15 cellular contexts compared by ENCODE assay signal in the genomic region with DNA sequence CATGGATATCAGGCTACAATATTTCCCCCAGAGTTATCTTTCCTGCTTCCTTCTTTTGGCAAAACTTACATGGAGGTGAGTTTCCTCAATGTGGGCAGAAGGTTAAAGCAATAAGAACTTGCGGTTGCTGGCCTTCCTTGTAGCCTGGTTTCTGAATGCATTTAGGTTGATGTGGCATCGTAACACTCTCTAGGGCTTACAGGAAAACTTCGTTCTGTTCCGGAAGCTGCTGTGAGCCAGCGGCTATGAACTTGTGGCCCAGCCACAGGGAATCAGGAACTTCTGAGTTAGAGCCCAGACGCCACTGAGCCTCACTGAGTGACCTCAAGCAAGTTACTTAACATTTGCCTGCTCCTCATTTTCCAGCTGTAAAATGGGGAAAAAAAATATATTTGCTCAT.
DNase-seq lines count a peak whose midpoint lies in the region; ATAC-seq lines count a peak whose summit lies in the region.
"Had no signal": no experiment of that assay in that cellular context is flagged by ENCODE, and none has a peak within 500 bp of the region (broad histone marks: within the 10 kb centered on the region; RNA-seq: fewer than 3 reads in every experiment).

No MANE protein-coding gene starts in this region.

- no peak overlapping the region for H2BK12ac ChIP-seq in trophoblast cell (ENCODE audit: low read length)

- H4K91ac ChIP-seq in trophoblast cell (ENCODE audit: low read depth, low read length) = no peak overlapping the region

- no peak overlapping the region for H3K18ac ChIP-seq in trophoblast cell (ENCODE audit: low read length)

- H4K8ac ChIP-seq in trophoblast cell (ENCODE audit: low read depth, low read length) = no peak overlapping the region

- H4K12ac ChIP-seq in trophoblast cell (ENCODE audit: low read depth, low read length) = no peak overlapping the region

- no peaks in the 10 kb centered on the region for H3K36me3 ChIP-seq in trophoblast cell (ENCODE audit: control insufficient read depth in 1 of 2, insufficient read depth in 2 of 2, low read length in 2 of 2)
- H3K36me3 ChIP-seq: BLaER1 treated with 17β-estradiol and CSF1 and Interleukin-3, amounts not matched to agents 10 nM and 100 nM; gastrocnemius medialis had no signal

- H3K4ac ChIP-seq in trophoblast cell (ENCODE audit: low read depth, low read length) = no peak overlapping the region

- no peaks in the 10 kb centered on the region for H3K9me3 ChIP-seq in trophoblast cell (ENCODE audit: insufficient read depth, low read depth, low read length)
- H3K9me3 ChIP-seq: BLaER1 treated with 17β-estradiol and CSF1 and Interleukin-3, amounts not matched to agents 10 nM and 100 nM; gastrocnemius medialis had no signal

- no peak overlapping the region for H3K9ac ChIP-seq in trophoblast cell (ENCODE audit: low read length)
- H3K9ac ChIP-seq: BLaER1 treated with 17β-estradiol and CSF1 and Interleukin-3, amounts not matched to agents 10 nM and 100 nM had no signal

- no peak overlapping the region for H3K4me3 ChIP-seq in trophoblast cell (ENCODE audit: low read depth, low read length)
- H3K4me3 ChIP-seq: BLaER1 treated with 17β-estradiol and CSF1 and Interleukin-3, amounts not matched to agents 10 nM and 100 nM had no signal

- H3K79me2 ChIP-seq in trophoblast cell (ENCODE audit: control insufficient read depth, insufficient read depth, low read length, poor library complexity) = no peaks in the 10 kb centered on the region

- H2AFZ ChIP-seq in trophoblast cell (ENCODE audit: insufficient read depth, low read length, poor library complexity) = no peak overlapping the region

- H3K4me2 ChIP-seq in trophoblast cell (ENCODE audit: low read length) = no peak overlapping the region
- H3K4me2 ChIP-seq: BLaER1 treated with 17β-estradiol and CSF1 and Interleukin-3, amounts not matched to agents 10 nM and 100 nM had no signal

- no peaks in the 10 kb centered on the region for H3K79me1 ChIP-seq in trophoblast cell (ENCODE audit: low read length)

- no peaks in the 10 kb centered on the region for H3K4me1 ChIP-seq in trophoblast cell (ENCODE audit: control insufficient read depth in 1 of 2, insufficient read depth in 2 of 2, low read length in 2 of 2)
- H3K4me1 ChIP-seq: BLaER1 treated with 17β-estradiol and CSF1 and Interleukin-3, amounts not matched to agents 10 nM and 100 nM had no signal

- peak overlapping the region; percentile 83 for H3K23ac ChIP-seq in trophoblast cell (ENCODE audit: low read length)

- ATAC-seq in GM19467 (IDR thresholded peaks at IDR 0.05; ENCODE audit: unreplicated experiment) = no peak
- ATAC-seq: activated naive CD8-positive, alpha-beta T cell treated with anti-CD3 and anti-CD28 coated beads, Interleukin-2, amount 50 U/mL, for 24 hours; left colon had no signal

- no CpG with 5 or more reads among the region's 6 CpGs for WGBS in trophoblast cell (ENCODE audit: extremely low coverage, insufficient coverage, insufficient read length)

- no peak overlapping the region for H2AK5ac ChIP-seq in trophoblast cell (ENCODE audit: low read length)

- no peak overlapping the region for H2BK120ac ChIP-seq in trophoblast cell (ENCODE audit: insufficient read depth, low read length, poor library complexity)

- no peak overlapping the region for H3K14ac ChIP-seq in trophoblast cell (ENCODE audit: low read length)

- no peak overlapping the region for H3K27ac ChIP-seq in trophoblast cell (ENCODE audit: low read depth, low read length)
- H3K27ac ChIP-seq: BLaER1 treated with 17β-estradiol and CSF1 and Interleukin-3, amounts not matched to agents 10 nM and 100 nM; gastrocnemius medialis had no signal

- peak; percentile 4 for DNase-seq in EH (ENCODE audit: low read depth)
- DNase-seq in NOMO-1 treated with dmso at 0.1 percent for 144 hours (lab: John Stamatoyannopoulos, UW; ENCODE audit: unreplicated experiment) = peak; percentile 16
- peak; percentile 21 for DNase-seq in fibroblast of the conjunctiva (ENCODE audit: low read depth)
- no peak for DNase-seq in trophoblast cell
- DNase-seq in DMS 273 (lab: John Stamatoyannopoulos, UW; ENCODE audit: unreplicated experiment) = no peak
- DNase-seq in NCI-H446 treated with DMSO at 0.1 percent for 48 hours (lab: John Stamatoyannopoulos, UW) = no peak
- no peak for DNase-seq in stimulated activated naive CD4-positive, alpha-beta T cell treated with Interleukin-2 at 50 U/mL for 16 hours (lab: John Stamatoyannopoulos, UW)
- DNase-seq: activated CD8-positive, alpha-beta memory T cell treated with anti-CD3 and anti-CD28 coated beads, Interleukin-2, amount 50 U/mL, for 48 hours; activated naive CD8-positive, alpha-beta T cell treated with anti-CD3 and anti-CD28 coated beads, Interleukin-2, amount 50 U/mL, for 24 hours; left colon; MM.1S; SHP77 had no signal

- no peak overlapping the region for H2BK5ac ChIP-seq in trophoblast cell (ENCODE audit: low read depth, low read length, poor library complexity)

- no peaks in the 10 kb centered on the region for H3K27me3 ChIP-seq in trophoblast cell (ENCODE audit: insufficient read depth, low read length)
- H3K27me3 ChIP-seq: BLaER1 treated with 17β-estradiol and CSF1 and Interleukin-3, amounts not matched to agents 10 nM and 100 nM; gastrocnemius medialis had no signal

Comparison
In these comparisons a context has a peak if more than half of its experiments do, and no peak if none do; other contexts are left out.
1. DNase-seq: peak in EH (single experiment), NOMO-1 treated with dmso at 0.1 percent for 144 hours (single experiment) and fibroblast of the conjunctiva (single experiment); none in trophoblast cell (0 of 2), DMS 273 (single experiment), NCI-H446 treated with DMSO at 0.1 percent for 48 hours (single experiment) and stimulated activated naive CD4-positive, alpha-beta T cell treated with Interleukin-2 at 50 U/mL for 16 hours (single experiment).